In the genomic region with DNA sequence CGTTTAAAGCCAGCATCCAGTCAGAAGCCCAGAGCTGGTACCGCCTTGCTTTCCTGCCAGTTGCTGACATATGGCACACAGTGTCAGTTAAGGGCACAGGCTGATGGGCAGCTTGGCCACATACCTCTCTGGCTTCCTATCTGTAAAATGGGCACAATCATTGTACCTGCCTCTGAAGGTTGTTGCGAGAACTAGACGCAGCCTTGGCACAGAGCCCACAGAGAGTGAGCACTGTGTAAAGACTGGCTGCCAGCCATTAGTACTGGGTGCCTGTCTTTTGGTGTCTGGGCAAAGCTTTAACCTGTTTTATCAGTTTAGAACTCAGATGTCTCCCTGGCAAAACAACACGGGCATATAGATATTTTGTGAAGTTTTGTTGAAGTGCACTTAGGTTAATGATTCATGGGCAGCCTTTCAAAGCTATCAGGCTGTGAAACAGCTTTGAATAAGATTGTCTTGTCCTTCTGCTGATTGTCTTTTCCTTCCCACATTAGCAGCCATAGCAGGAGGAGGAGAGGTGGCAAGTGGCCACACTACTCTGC, we compare ENCODE assay signal across 11 cellular contexts.
DNase-seq lines count a peak whose midpoint lies in the region; ATAC-seq and TF ChIP-seq lines count a peak whose summit lies in the region.
"Had no signal": no experiment of that assay in that cellular context is flagged by ENCODE, and none has a peak within 500 bp of the region (broad histone marks: within the 10 kb centered on the region; RNA-seq: fewer than 3 reads in every experiment).

No MANE protein-coding gene starts in this region.

- H3K56ac ChIP-seq in H9 (ENCODE audit: insufficient read length, low read depth, low read length): no peak overlapping the region

- H4K20me1 ChIP-seq in GM23248 (ENCODE audit: insufficient read depth): no peaks in the 10 kb centered on the region
- no peaks in the 10 kb centered on the region for H4K20me1 ChIP-seq in H9 (ENCODE audit: control insufficient read depth, insufficient read depth, insufficient read length)

- no peak overlapping the region for H3K14ac ChIP-seq in H9 (ENCODE audit: insufficient read depth, low read length)

- H3K18ac ChIP-seq in H9 (ENCODE audit: insufficient read length, low read depth, low read length): no peak overlapping the region

- H3K27me3 ChIP-seq in GM23248 (replicated peaks; ENCODE audit: insufficient read depth): no peaks in the 10 kb centered on the region
- no peaks in the 10 kb centered on the region for H3K27me3 ChIP-seq in esophagus (ENCODE audit: control insufficient read depth in 1 of 2, insufficient read depth in 2 of 2, low read length in 2 of 2)
- H3K27me3 ChIP-seq in psoas muscle (ENCODE audit: insufficient read depth in 3 of 3, low read length in 2 of 3): no peaks in the 10 kb centered on the region
- no peaks in the 10 kb centered on the region for H3K27me3 ChIP-seq in H9 (ENCODE audit: insufficient read depth, low read length)

- TF ChIP-seq CTCF in psoas muscle (IDR thresholded peaks at IDR 0.05) (no peak), H9 (conservative IDR thresholded peaks at IDR 0.05) (no peak)

- no peak overlapping the region for H4K91ac ChIP-seq in H9 (ENCODE audit: insufficient read length, low read depth, low read length)

- intact Hi-C loops in psoas muscle (cut with DNase I): loop anchor here in 1 of 2 donors (5.0 kb wide), 1 partner anchor 51 kb away; no protein-coding TSS in a partner anchor

- no peak overlapping the region; a peak in 1 of 7 replicates for H3K27ac Mint-ChIP-seq in H9
- H3K27ac Mint-ChIP-seq: stimulated activated naive B cell treated with anti-CD40 and anti-IgM and Interleukin-4, amounts not matched to agents 10 μg/mL and 1 μg/mL and 100 μg/mL, for 72 hours had no signal

- H3K4me2 ChIP-seq in GM23248 (ENCODE audit: unreplicated experiment) (peak overlapping the region; percentile 57), H9 (ENCODE audit: insufficient read depth, insufficient read length, low read length) (no peak overlapping the region)

- H4K5ac ChIP-seq in H9 (ENCODE audit: insufficient read length, low read depth, low read length): no peak overlapping the region

- H2AK5ac ChIP-seq in H9 (ENCODE audit: insufficient read length, low read length): no peak overlapping the region

- no peaks in the 10 kb centered on the region for H3K9me2 ChIP-seq in GM23248 (ENCODE audit: insufficient read depth)

- no peak overlapping the region for H3K4me3 Mint-ChIP-seq in H9
- H3K4me3 Mint-ChIP-seq: activated naive CD8-positive, alpha-beta T cell; stimulated activated naive B cell treated with anti-CD40 and anti-IgM and Interleukin-4, amounts not matched to agents 10 μg/mL and 1 μg/mL and 100 μg/mL, for 72 hours had no signal

- H3K4me3 ChIP-seq in GM23248 (no peak overlapping the region), esophagus (ENCODE audit: low read depth in 1 of 2, low read length in 2 of 2) (no peak overlapping the region), psoas muscle (no peak overlapping the region)

- H3K36me3 ChIP-seq in GM23248 (ENCODE audit: low read depth): no peaks in the 10 kb centered on the region
- H3K36me3 ChIP-seq in esophagus (ENCODE audit: control insufficient read depth in 2 of 2, insufficient read depth in 2 of 2, low read length in 1 of 2): no peaks in the 10 kb centered on the region
- no peaks in the 10 kb centered on the region for H3K36me3 ChIP-seq in psoas muscle (ENCODE audit: insufficient read depth in 1 of 2, low read depth in 1 of 2)

- no peak overlapping the region for H2BK5ac ChIP-seq in H9 (ENCODE audit: insufficient read length, low read length)

- no peak overlapping the region for H2BK20ac ChIP-seq in H9 (ENCODE audit: low read depth, low read length, poor library complexity, severe bottlenecking)

- no peak overlapping the region for H2BK12ac ChIP-seq in H9 (ENCODE audit: insufficient read length, low read depth, low read length)

- H3F3A ChIP-seq in GM23248 (ENCODE audit: insufficient read depth): peaks cover 9% of the 10 kb centered on the region

- H3K79me2 ChIP-seq in GM23248 (ENCODE audit: insufficient read depth) (no peaks in the 10 kb centered on the region), H9 (ENCODE audit: insufficient read depth, low read length) (peaks cover 2% of the 10 kb centered on the region; the same call in 1 of the 2 replicates)

- peaks cover 14% of the 10 kb centered on the region for H3K4me1 ChIP-seq in GM23248 (ENCODE audit: insufficient read depth)
- H3K4me1 ChIP-seq in esophagus (ENCODE audit: control insufficient read depth in 2 of 2, insufficient read depth in 2 of 2, low read length in 1 of 2): peaks cover 0 to 4% of the 10 kb centered on the region in 2 donors
- peaks cover 64% of the 10 kb centered on the region for H3K4me1 ChIP-seq in psoas muscle
- peaks cover 14% of the 10 kb centered on the region; the same call in 1 of the 2 replicates for H3K4me1 ChIP-seq in H9 (ENCODE audit: insufficient read depth, low read length)

- no peak for ATAC-seq in psoas muscle
- no peak for ATAC-seq in HG03108 (IDR thresholded peaks at IDR 0.05; ENCODE audit: unreplicated experiment)
- ATAC-seq: stimulated activated naive B cell treated with anti-CD40 and anti-IgM and Interleukin-4, amounts not matched to agents 10 μg/mL and 1 μg/mL and 100 μg/mL, for 72 hours had no signal

- no peak overlapping the region for H3K23ac ChIP-seq in H9 (ENCODE audit: insufficient read length, low read depth, low read length)

- no peak overlapping the region for H3T11ph ChIP-seq in H9 (ENCODE audit: low read length)

- no peak overlapping the region for H4K8ac ChIP-seq in H9 (replicated peaks; ENCODE audit: insufficient read length, low read depth, low read length)

- in situ Hi-C loops in GM23248 (cut with MboI): no loop called here

- peaks cover 24 to 25% of the 10 kb centered on the region in 2 experiments for H3K4me1 Mint-ChIP-seq in H9

- no peaks in the 10 kb centered on the region for H3K27me3 Mint-ChIP-seq in H9 (ENCODE audit: low read depth)
- H3K27me3 Mint-ChIP-seq: activated naive CD8-positive, alpha-beta T cell; stimulated activated naive B cell treated with anti-CD40 and anti-IgM and Interleukin-4, amounts not matched to agents 10 μg/mL and 1 μg/mL and 100 μg/mL, for 72 hours had no signal

- H3K36me3 Mint-ChIP-seq in H9 (ENCODE audit: insufficient read depth in 1 of 3, low read depth in 3 of 3): peaks cover 0 to 2% (median 0%) of the 10 kb centered on the region in 3 experiments; a peak in 2 of 7 replicates
- H3K36me3 Mint-ChIP-seq: activated naive CD8-positive, alpha-beta T cell had no signal

- WGBS in GM23248 (ENCODE audit: low coverage in 1 of 2, low lambda C conversion rate in 2 of 2, missing lambda C conversion rate in 2 of 2), 2 experiments: 68 to 76% methylated on average over 5 of the region's 5 CpGs
- 55 to 66% methylated on average over 5 of the region's 5 CpGs for WGBS in esophagus, 2 donors
- WGBS in psoas muscle, 3 donors: 61 to 71% (median 64%) methylated on average over 5 of the region's 5 CpGs
- no CpG with 5 or more reads among the region's 5 CpGs for WGBS in H9 (ENCODE audit: extremely low coverage, insufficient read length, low lambda C conversion rate)

- H3K9me3 ChIP-seq in GM23248 (ENCODE audit: low read depth) (no peaks in the 10 kb centered on the region), esophagus (ENCODE audit: control insufficient read depth in 2 of 2, insufficient read depth in 1 of 2, low read depth in 1 of 2, low read length in 1 of 2) (no peaks in the 10 kb centered on the region), psoas muscle (no peaks in the 10 kb centered on the region), H9 (ENCODE audit: control insufficient read depth, low read depth, low read length) (no peaks in the 10 kb centered on the region)

- H3K27ac ChIP-seq in GM23248 (peak overlapping the region; percentile 78), esophagus (ENCODE audit: low read depth in 2 of 2, low read length in 1 of 2) (peak overlapping the region; percentile 12 to 45), psoas muscle (peak overlapping the region; percentile 39), H9 (ENCODE audit: insufficient read length, low read depth, low read length) (no peak overlapping the region)

- H2AFZ ChIP-seq in GM23248: no peak overlapping the region
- H2AFZ ChIP-seq in H9 (ENCODE audit: low read length): no peak overlapping the region

- H3K9ac ChIP-seq in GM23248: peak overlapping the region; percentile 54
- no peak overlapping the region for H3K9ac ChIP-seq in H9 (ENCODE audit: extremely low read depth, insufficient read length, low read length)

- no peak overlapping the region for H2BK120ac ChIP-seq in H9 (ENCODE audit: low read depth, low read length, poor library complexity, severe bottlenecking)

- H3K9me3 Mint-ChIP-seq in H9: no peaks in the 10 kb centered on the region
- H3K9me3 Mint-ChIP-seq: stimulated activated naive B cell treated with anti-CD40 and anti-IgM and Interleukin-4, amounts not matched to agents 10 μg/mL and 1 μg/mL and 100 μg/mL, for 72 hours had no signal

- H3K4ac ChIP-seq in H9 (ENCODE audit: low read depth, low read length): no peak overlapping the region

- no peaks in the 10 kb centered on the region for H3K79me1 ChIP-seq in H9 (ENCODE audit: insufficient read depth, low read depth, low read length, poor library complexity, severe bottlenecking)

- H2BK15ac ChIP-seq in H9 (ENCODE audit: low read depth, low read length): no peak overlapping the region

- H3K23me2 ChIP-seq in H9 (ENCODE audit: insufficient read length, low read depth, low read length, poor library complexity, severe bottlenecking): peaks cover 4% of the 10 kb centered on the region

- DNase-seq in GM23248 (peak; percentile 32), NCI-H510A treated with DMSO at 0.1 percent for 48 hours (lab: John Stamatoyannopoulos, UW) (peak; percentile 38), psoas muscle (no peak), H9 (no peak), GM19240 (ENCODE audit: insufficient read length, low spot score) (no peak)
- DNase-seq in activated CD4-positive, alpha-beta T cell treated with anti-CD3 and anti-CD28 coated beads for 48 hours: no peak
- DNase-seq: activated CD4-positive, CD25-positive, alpha-beta regulatory T cell; stimulated activated naive B cell treated with anti-CD40 and anti-IgM and Interleukin-4, amounts not matched to agents 10 μg/mL and 1 μg/mL and 100 μg/mL, for 72 hours had no signal

Comparison
In these comparisons a context has a peak if more than half of its experiments do, and no peak if none do; other contexts are left out.
1. DNase-seq: peak in GM23248 (single experiment) and NCI-H510A treated with DMSO at 0.1 percent for 48 hours (single experiment); none in psoas muscle (0 of 2), activated CD4-positive, alpha-beta T cell treated with anti-CD3 and anti-CD28 coated beads for 48 hours (single experiment), H9 (single experiment) and GM19240 (single experiment).